In the genomic region with DNA sequence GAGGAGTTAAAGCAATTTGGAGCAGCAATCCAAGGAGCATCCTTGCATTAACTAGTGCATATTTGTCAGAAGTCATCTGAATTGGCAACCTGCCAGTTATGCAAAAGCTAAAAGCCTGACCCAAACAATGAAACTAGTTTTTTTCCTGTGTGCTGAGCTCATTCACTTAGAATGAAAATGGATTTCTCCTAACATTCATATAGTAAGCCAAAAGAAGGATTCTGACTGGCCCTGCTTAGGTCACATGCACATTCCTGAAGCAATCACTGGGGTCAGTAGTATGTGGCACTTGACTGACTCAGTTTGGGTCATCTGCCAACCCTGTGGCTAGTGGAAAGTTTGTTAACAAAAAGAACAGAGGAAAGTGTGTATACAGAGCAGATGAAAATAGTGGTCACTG, we compare ENCODE assay signal across 10 cellular contexts. TPM values are rescaled to one million over a fixed set of nuclear protein-coding genes. Genes with fewer than 3 reads are reported as not detected.
A peak's percentile ranks its signal among the peaks of the same experiment; 100 is the strongest.
DNase-seq lines count a peak whose midpoint lies in the region; ATAC-seq and TF ChIP-seq lines count a peak whose summit lies in the region.
"Had no signal": no experiment of that assay in that cellular context is flagged by ENCODE, and none has a peak within 500 bp of the region (broad histone marks: within the 10 kb centered on the region; RNA-seq: fewer than 3 reads in every experiment).

No MANE protein-coding gene starts in this region.

- H3K36me3 ChIP-seq in ES-I3 (ENCODE audit: insufficient read depth, low read length) (no peaks in the 10 kb centered on the region), IMR-90 (ENCODE audit: control insufficient read depth, insufficient read depth, low read length) (no peaks in the 10 kb centered on the region), mesendoderm (ENCODE audit: control insufficient read depth, insufficient read depth, low read length) (no peaks in the 10 kb centered on the region)

- no peaks in the 10 kb centered on the region for H3K9me3 ChIP-seq in ES-I3 (ENCODE audit: control insufficient read depth, insufficient read depth, low read length)
- 0 out of 2 replicates have a peak, but pooled peaks cover under 1% of the 10 kb centered on the region for H3K9me3 ChIP-seq in IMR-90 (ENCODE audit: control insufficient read depth, insufficient read depth, low read length)

- H3K18ac ChIP-seq in IMR-90 (ENCODE audit: low read depth, low read length) (no peak overlapping the region), mesendoderm (ENCODE audit: low read length) (no peak overlapping the region)

- H4K20me1 ChIP-seq in IMR-90 (ENCODE audit: insufficient read depth, low read length), result peaks cover 4% of the 10 kb centered on the region; the same call in 1 of the 2 replicates

- H2BK15ac ChIP-seq in IMR-90 (ENCODE audit: low read depth, low read length) (no peak overlapping the region), mesendoderm (replicated peaks; ENCODE audit: low read depth) (no peak overlapping the region)

- H3K27ac ChIP-seq in IMR-90 (ENCODE audit: insufficient read depth, low read length) (no peak overlapping the region; the same call in 1 of the 2 replicates), mesendoderm (ENCODE audit: low read depth, low read length) (no peak overlapping the region)

- TF ChIP-seq RAD21 in IMR-90 (IDR thresholded peaks at IDR 0.05; ENCODE audit: low read length), result no peak

- H2BK5ac ChIP-seq in IMR-90 (ENCODE audit: low read depth, low read length, poor library complexity, severe bottlenecking), result no peak overlapping the region
- no peak overlapping the region for H2BK5ac ChIP-seq in mesendoderm (ENCODE audit: low read length)

- H3K23ac ChIP-seq in IMR-90 (ENCODE audit: low read depth, low read length) (no peak overlapping the region), mesendoderm (ENCODE audit: low read length) (no peak overlapping the region)

- no peak overlapping the region for H3K4me3 ChIP-seq in IMR-90 (ENCODE audit: insufficient read depth, low read depth, low read length)
- no peak overlapping the region for H3K4me3 ChIP-seq in cardiac fibroblast (replicated peaks in 1 of 2; ENCODE audit: low read depth in 2 of 2, low read length in 2 of 2)
- no peak overlapping the region for H3K4me3 ChIP-seq in mesendoderm (ENCODE audit: low read length)

- 0 out of 2 replicates have a peak overlapping the region, but pooled peaks have one; percentile 17 for H3K9ac ChIP-seq in ES-I3 (ENCODE audit: low read depth, low read length)
- H3K9ac ChIP-seq in IMR-90 (ENCODE audit: low read depth, low read length), result no peak overlapping the region
- no peak overlapping the region for H3K9ac ChIP-seq in mesendoderm (ENCODE audit: low read length)

- H3K4me2 ChIP-seq in IMR-90 (ENCODE audit: low read depth, low read length), result no peak overlapping the region; the same call in 1 of the 2 replicates
- no peak overlapping the region for H3K4me2 ChIP-seq in mesendoderm (ENCODE audit: low read length)

- peak; percentile 99 for DNase-seq in IMR-90
- peak; percentile 92 to 98 for DNase-seq in cardiac fibroblast (ENCODE audit: low read depth in 2 of 2)
- DNase-seq in mesendoderm, result peak; percentile 67
- DNase-seq in D341Med (ENCODE audit: low spot score), result no peak
- DNase-seq in NCI-H1436 (lab: John Stamatoyannopoulos, UW), result no peak
- DNase-seq: activated CD4-positive, alpha-beta T cell treated with anti-CD3 and anti-CD28 coated beads for 1 hour; Kasumi-1 had no signal

- CTCF ChIA-PET in IMR-90 (lab: Yijun Ruan, JAX), result interaction anchor here (1.1 kb wide), 1 partner anchor 11 kb away, joined by 3 read pairs; no protein-coding TSS in a partner anchor

- ATAC-seq in IMR-90 (ENCODE audit: low read depth) (peak; percentile 97), HG02884 (IDR thresholded peaks at IDR 0.05; ENCODE audit: unreplicated experiment) (no peak), HG03469 (IDR thresholded peaks at IDR 0.05; ENCODE audit: unreplicated experiment) (no peak)

- dilution Hi-C loops in IMR-90 (cut with HindIII; ENCODE audit: low sequenced_read_pairs, unreplicated experiment), result no loop called here

- no peak overlapping the region for H4K91ac ChIP-seq in IMR-90 (ENCODE audit: insufficient read depth, low read depth, low read length)

- peaks cover 2% of the 10 kb centered on the region for H3K27me3 ChIP-seq in IMR-90 (ENCODE audit: control insufficient read depth, insufficient read depth, low read length)
- H3K27me3 ChIP-seq in mesendoderm (ENCODE audit: insufficient read depth, low read length, poor library complexity), result no peaks in the 10 kb centered on the region

- H2AK9ac ChIP-seq in IMR-90 (replicated peaks; ENCODE audit: low read depth, low read length, poor library complexity), result no peak overlapping the region

- H3K56ac ChIP-seq in IMR-90 (ENCODE audit: extremely low read depth, insufficient read depth, low read length), result no peak overlapping the region
- H3K56ac ChIP-seq in mesendoderm (ENCODE audit: low read length), result no peak overlapping the region

- no peaks in the 10 kb centered on the region for H3K79me2 ChIP-seq in mesendoderm (ENCODE audit: control insufficient read depth, insufficient read depth, low read length)

- H2BK120ac ChIP-seq in IMR-90 (ENCODE audit: low read depth, low read length) (no peak overlapping the region), mesendoderm (ENCODE audit: low read depth, low read length) (no peak overlapping the region)

- TF ChIP-seq CTCF in IMR-90 (conservative IDR thresholded peaks at IDR 0.05; ENCODE audit: low read depth, low read length) (no peak), cardiac fibroblast (IDR thresholded peaks at IDR 0.05; ENCODE audit: low read depth, low read length) (no peak)

- no peak overlapping the region for H3K4ac ChIP-seq in IMR-90 (ENCODE audit: low read depth, low read length)
- H3K4ac ChIP-seq in mesendoderm (ENCODE audit: low read depth, low read length), result no peak overlapping the region

- H4K5ac ChIP-seq in IMR-90 (ENCODE audit: low read depth, low read length) (no peak overlapping the region), mesendoderm (ENCODE audit: low read length) (no peak overlapping the region)

- H3K9me1 ChIP-seq in IMR-90 (ENCODE audit: insufficient read depth, low read length), result no peaks in the 10 kb centered on the region

- H3K4me1 ChIP-seq in ES-I3 (ENCODE audit: insufficient read depth, low read length) (peaks cover 34% of the 10 kb centered on the region), IMR-90 (ENCODE audit: control insufficient read depth, insufficient read depth, low read length) (no peaks in the 10 kb centered on the region), mesendoderm (ENCODE audit: control insufficient read depth, low read depth, low read length) (no peaks in the 10 kb centered on the region)

- no peak overlapping the region for H2AFZ ChIP-seq in IMR-90 (replicated peaks; ENCODE audit: low read length, poor library complexity)

- intact Hi-C loops in IMR-90 (cut with micrococcal nuclease), result loop anchor here (1.0 to 5.0 kb wide), 2 partner anchors 37 to 158 kb away; a partner anchor contains a TSS

- H2AK5ac ChIP-seq in IMR-90 (ENCODE audit: low read depth, low read length) (no peak overlapping the region), mesendoderm (ENCODE audit: low read length) (no peak overlapping the region)

- no peak for TF ChIP-seq POLR2A in IMR-90 (IDR thresholded peaks at IDR 0.05; ENCODE audit: low read depth, low read length)

- no peak overlapping the region for H2BK20ac ChIP-seq in IMR-90 (ENCODE audit: low read depth, low read length)

- in situ Hi-C loops in IMR-90 (cut with MboI; ENCODE audit: low sequenced_read_pairs), result no loop called here

- H3K79me1 ChIP-seq in IMR-90 (ENCODE audit: low read depth in 1 of 2, low read length in 2 of 2) (no peaks in the 10 kb centered on the region), mesendoderm (ENCODE audit: low read length) (no peaks in the 10 kb centered on the region)

- POLR2A ChIA-PET in IMR-90 (lab: Charles Lee; ENCODE audit: unreplicated experiment), result interaction anchor here (0.8 kb wide), 1 partner anchor 11 kb away, joined by 4 read pairs; no protein-coding TSS in a partner anchor

- no peak overlapping the region for H3K14ac ChIP-seq in IMR-90 (replicated peaks; ENCODE audit: low read depth, low read length)

- no TSS peak for BruUV-seq in IMR-90 (replicated peaks; lab: Mats Ljungman, UMichigan)

- H4K8ac ChIP-seq in IMR-90 (ENCODE audit: low read depth in 2 of 2, low read length in 2 of 2) (no peak overlapping the region; a peak in 1 of 4 replicates), mesendoderm (ENCODE audit: low read depth, low read length) (no peak overlapping the region)

TF ChIP-seq in IMR-90, 13 proteins besides CTCF, POLR2A, EP300 and RAD21 (continues in another document):
- TF ChIP-seq RFX5 (IDR thresholded peaks at IDR 0.05; ENCODE audit: low read depth, low read length) (no peak), MXI1 (IDR thresholded peaks at IDR 0.05; ENCODE audit: borderline replicate concordance, low read depth, low read length) (no peak), BHLHE40 (IDR thresholded peaks at IDR 0.05; ENCODE audit: low read depth, low read length) (peak; percentile 66; the same call in 1 of the 2 replicates), RCOR1 (IDR thresholded peaks at IDR 0.05; ENCODE audit: insufficient replicate concordance, low read length) (no peak), NFE2L2 (IDR thresholded peaks at IDR 0.05; ENCODE audit: low read depth, low read length) (no peak), SMC3 (IDR thresholded peaks at IDR 0.05; ENCODE audit: low read depth, low read length) (no peak), CEBPB (IDR thresholded peaks at IDR 0.05; ENCODE audit: low read depth, low read length) (peak; percentile 91), MAZ (IDR thresholded peaks at IDR 0.05; ENCODE audit: borderline replicate concordance, low read depth, low read length) (0 out of 2 replicates have a peak, but pooled peaks have one; percentile 27)

RNA-seq across cellular contexts. Expression of a gene that starts 30.5 kb away (rescaled TPM):
- total RNA-seq in IMR-90 (2012; rRNA removed), result 10.6 and 15.4 TPM in 2 replicates
- 9.9 and 11.4 TPM in 2 replicates for polyA plus RNA-seq in IMR-90 (2012; rRNA removed)
- 3.1 and 5.0 TPM in 2 replicates for polyA plus RNA-seq in IMR-90 (2012; cell fraction: cytosol; rRNA removed)
- polyA plus RNA-seq in IMR-90 (2012; cell fraction: nucleus; rRNA removed; ENCODE audit: low replicate concordance), result 17.3 and 21.1 TPM in 2 replicates
- polyA plus RNA-seq in mesendoderm (2013, experiment 1 of 2), result 1.8 TPM
- 1.7 TPM for polyA plus RNA-seq in mesendoderm (2013, experiment 2 of 2)

RNA-seq across cellular contexts. Expression of a gene that starts 37.1 kb away (rescaled TPM):
- 14.9 and 24.2 TPM in 2 replicates for total RNA-seq in IMR-90 (2012; rRNA removed)
- 7.0 and 10.0 TPM in 2 replicates for polyA plus RNA-seq in IMR-90 (2012; rRNA removed)
- polyA plus RNA-seq in IMR-90 (2012; cell fraction: cytosol; rRNA removed), result 2.2 and 3.5 TPM in 2 replicates
- polyA plus RNA-seq in IMR-90 (2012; cell fraction: nucleus; rRNA removed; ENCODE audit: low replicate concordance), result 1.7 and 9.1 TPM in 2 replicates
- polyA plus RNA-seq in mesendoderm (2013, experiment 1 of 2), result 18.5 TPM
- polyA plus RNA-seq in mesendoderm (2013, experiment 2 of 2), result 20.2 TPM

Comparison
In these comparisons a context has a peak if more than half of its experiments do, and no peak if none do; other contexts are left out.
1. DNase-seq: peak in IMR-90 (single experiment), cardiac fibroblast (2 of 2) and mesendoderm (single experiment); none in D341Med (single experiment) and NCI-H1436 (single experiment).